16 cellular contexts compared by ENCODE assay signal in the genomic region with DNA sequence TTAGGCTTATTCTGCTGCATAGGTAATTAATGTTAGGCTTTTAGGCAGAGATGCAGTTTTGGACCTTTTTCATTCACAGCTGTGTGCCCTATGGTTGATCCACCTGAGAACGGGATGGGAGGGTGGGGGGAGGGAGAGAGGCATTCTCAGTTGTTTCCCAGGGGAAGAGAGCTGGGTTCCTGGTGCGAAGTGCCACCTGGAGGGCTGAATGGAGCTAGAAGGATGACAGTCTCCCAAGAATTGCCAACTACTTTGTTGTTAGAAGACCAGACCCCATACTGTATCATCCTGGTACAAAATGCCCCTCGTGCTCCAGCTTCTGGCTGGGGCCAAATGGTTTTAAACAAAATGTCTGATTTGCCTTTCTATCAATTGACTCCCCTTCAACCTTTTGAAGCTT.
"Had no signal": no experiment of that assay in that cellular context is flagged by ENCODE, and none has a peak within 500 bp of the region (broad histone marks: within the 10 kb centered on the region; RNA-seq: fewer than 3 reads in every experiment).

No MANE protein-coding gene starts in this region.

- H3K27me3 ChIP-seq: tibial nerve, uterus had no signal

- H3K27ac ChIP-seq: tibial nerve, uterus had no signal

- DNase-seq: activated CD4-positive, alpha-beta T cell treated with anti-CD3 and anti-CD28 coated beads, Interleukin-2, amount 10 ng/mL, durations not matched to agents 24 days and 14 days; activated CD8-positive, alpha-beta memory T cell treated with anti-CD3 and anti-CD28 coated beads, Interleukin-2, amount 50 U/mL, for 4 hours; activated CD8-positive, alpha-beta T cell treated with anti-CD3 and anti-CD28 coated beads, Interleukin-2, amount 10 ng/mL, durations not matched to agents 7 days and 5 days; activated gamma-delta T cell; activated T-cell treated with anti-CD3 and anti-CD28 coated beads, Interleukin-2, amount 50 U/mL, for 48 hours; amniotic stem cell; foreskin fibroblast; nucleus accumbens; right cardiac atrium; small intestine; stimulated activated CD4-positive, alpha-beta T cell treated with anti-CD3 and anti-CD28 coated beads, Interleukin-4, amount 100 ng/mL, for 24 hours; stimulated activated naive CD4-positive, alpha-beta T cell; substantia nigra; uterus had no signal

- H3K9me3 ChIP-seq: tibial nerve, uterus had no signal

- ATAC-seq: activated CD8-positive, alpha-beta T cell treated with anti-CD3 and anti-CD28 coated beads, Interleukin-2, amount 10 ng/mL, durations not matched to agents 7 days and 5 days; activated naive CD4-positive, alpha-beta T cell treated with anti-CD3 and anti-CD28 coated beads, Interleukin-2, amount 50 U/mL, for 72 hours; right cardiac atrium had no signal

- H3K36me3 ChIP-seq: tibial nerve, uterus had no signal

- H3K4me1 ChIP-seq: tibial nerve, uterus had no signal

- H3K4me3 ChIP-seq: tibial nerve, uterus had no signal
